In genomic region chr2:9554841-9555337, GRCh38 we compare ENCODE assay signal across 8 cellular contexts. TPM values are rescaled to one million over a fixed set of nuclear protein-coding genes. Genes with fewer than 3 reads are reported as not detected.
DNase-seq lines count a peak whose midpoint lies in the region; ATAC-seq and TF ChIP-seq lines count a peak whose summit lies in the region.

No MANE protein-coding gene starts in this region.

- 4% methylated on average over 11 of the region's 11 CpGs for whole genome bisulfite sequencing in mammary epithelial cell (ENCODE audit: low coverage, missing lambda C conversion rate)

- DNase-seq in CD4-positive, CD25-positive, alpha-beta regulatory T cell: peak; percentile 7 to 77 (median 24)
- DNase-seq in mammary epithelial cell (peak; percentile 86), kidney epithelial cell (ENCODE audit: low read depth) (no peak), NCI-H526 treated with DMSO at 0.1 percent for 48 hours (lab: John Stamatoyannopoulos, UW) (no peak)
- peak; percentile 16 for DNase-seq in stimulated activated CD4-positive, alpha-beta T cell treated with anti-CD3 and anti-CD28 coated beads, Interleukin-4, amount 100 ng/mL, for 1 hour

- peak overlapping the region; percentile 96 for H3K4me3 ChIP-seq in CD4-positive, CD25-positive, alpha-beta regulatory T cell (ENCODE audit: low read depth, low read length)
- peak overlapping the region; percentile 87 for H3K4me3 ChIP-seq in HUES6 (ENCODE audit: low read depth, low read length)
- peak overlapping the region; percentile 60 to 98 (median 94) for H3K4me3 ChIP-seq in mammary epithelial cell (replicated peaks in 1 of 3; ENCODE audit: insufficient read depth in 1 of 3, low read depth in 2 of 3, low read length in 3 of 3)
- peak overlapping the region; percentile 95 for H3K4me3 ChIP-seq in kidney epithelial cell (ENCODE audit: low read depth, low read length)

- TSS peak; percentile 43 for BruUV-seq in mammary epithelial cell (replicated peaks; lab: Mats Ljungman, UMichigan)

- peaks cover 60% of the 10 kb centered on the region for H3K4me1 ChIP-seq in CD4-positive, CD25-positive, alpha-beta regulatory T cell (ENCODE audit: control insufficient read depth, insufficient read depth, low read length, poor library complexity, severe bottlenecking)
- H3K4me1 ChIP-seq in HUES6 (ENCODE audit: control insufficient read depth, insufficient read depth, low read length): peaks cover 15% of the 10 kb centered on the region
- H3K4me1 ChIP-seq in mammary epithelial cell (ENCODE audit: insufficient read depth, low read length): peaks cover 31% of the 10 kb centered on the region

- peaks cover 24 to 71% (median 50%) of the 10 kb centered on the region in 4 donors for H3K4me1 Mint-ChIP-seq in CD4-positive, CD25-positive, alpha-beta regulatory T cell

- no peaks in the 10 kb centered on the region for H3K27me3 Mint-ChIP-seq in CD4-positive, CD25-positive, alpha-beta regulatory T cell

- peak overlapping the region; percentile 91 for H3K27ac ChIP-seq in CD4-positive, CD25-positive, alpha-beta regulatory T cell (ENCODE audit: insufficient read depth, low read length, poor library complexity, severe bottlenecking)
- H3K27ac ChIP-seq in HUES6 (ENCODE audit: low read depth, low read length) (no peak overlapping the region), mammary epithelial cell (ENCODE audit: insufficient read depth, low read depth, low read length) (peak overlapping the region; percentile 89)

- peak overlapping the region; percentile 87 for H3K4me2 ChIP-seq in mammary epithelial cell (ENCODE audit: insufficient read depth, low read depth, low read length)

- H3K9me3 ChIP-seq in CD4-positive, CD25-positive, alpha-beta regulatory T cell (ENCODE audit: control insufficient read depth in 2 of 2, low read length in 2 of 2): no peaks in the 10 kb centered on the region
- H3K9me3 ChIP-seq in HUES6 (ENCODE audit: control insufficient read depth, insufficient read depth, low read depth, low read length) (no peaks in the 10 kb centered on the region), mammary epithelial cell (replicated peaks; ENCODE audit: insufficient read depth, low read length) (no peaks in the 10 kb centered on the region)

- no peaks in the 10 kb centered on the region for H3K36me3 Mint-ChIP-seq in CD4-positive, CD25-positive, alpha-beta regulatory T cell

- dilution Hi-C loops in mammary epithelial cell (cut with HindIII; ENCODE audit: low sequenced_read_pairs): loop anchor here (5.0 kb wide), 1 partner anchor 72 kb away; no protein-coding TSS in a partner anchor

- no peaks in the 10 kb centered on the region for H3K9me3 Mint-ChIP-seq in CD4-positive, CD25-positive, alpha-beta regulatory T cell

- peak overlapping the region; percentile 96 for H3K9ac ChIP-seq in HUES6 (ENCODE audit: low read length)
- peak overlapping the region; percentile 97 for H3K9ac ChIP-seq in mammary epithelial cell (ENCODE audit: insufficient read depth, low read length)

- H3K27ac Mint-ChIP-seq in CD4-positive, CD25-positive, alpha-beta regulatory T cell: peak overlapping the region; percentile 87 to 97 (median 94)

- intact Hi-C loops in mammary epithelial cell (cut with micrococcal nuclease): loop anchor here (1.0 to 5.0 kb wide), 6 partner anchors 52 to 246 kb away; partner anchors contain the start of genes CPSF3 and ITGB1BP1

- ATAC-seq in CD4-positive, CD25-positive, alpha-beta regulatory T cell (ENCODE audit: low read depth in 2 of 2): no peak
- peak; percentile 50 for ATAC-seq in SK-N-SH treated with all-trans-retinoic acid at 6 μM for 48 hours
- ATAC-seq in HG03432 (IDR thresholded peaks at IDR 0.05; ENCODE audit: unreplicated experiment): no peak

- in situ Hi-C loops in mammary epithelial cell (cut with MboI; ENCODE audit: low sequenced_read_pairs in 2 of 2): no loop called here

- no peak for TF ChIP-seq CTCF in mammary epithelial cell (conservative IDR thresholded peaks at IDR 0.05 in 1 of 2, IDR thresholded peaks at IDR 0.05 in 1 of 2; ENCODE audit: extremely low read depth in 1 of 2, insufficient read depth in 1 of 2, low read depth in 1 of 2, low read length in 2 of 2)
- TF ChIP-seq CTCF in kidney epithelial cell (IDR thresholded peaks at IDR 0.05; ENCODE audit: insufficient read depth, low read length, poor library complexity, severe bottlenecking): no peak

- H2AFZ ChIP-seq in mammary epithelial cell (ENCODE audit: low read depth, low read length): peak overlapping the region; percentile 91

- peak overlapping the region; percentile 95 to 99 (median 96) for H3K4me3 Mint-ChIP-seq in CD4-positive, CD25-positive, alpha-beta regulatory T cell

- H3K79me2 ChIP-seq in mammary epithelial cell (ENCODE audit: insufficient read depth, low read length): peaks cover 72% of the 10 kb centered on the region

- CTCF ChIA-PET in mammary epithelial cell (lab: Charles Lee; ENCODE audit: low non-redundant PET): no interaction called here

- peaks cover 4% of the 10 kb centered on the region for H3K36me3 ChIP-seq in CD4-positive, CD25-positive, alpha-beta regulatory T cell (ENCODE audit: control insufficient read depth, insufficient read depth, low read length)
- H3K36me3 ChIP-seq in HUES6 (ENCODE audit: control insufficient read depth, insufficient read depth, low read length): no peaks in the 10 kb centered on the region
- no peaks in the 10 kb centered on the region for H3K36me3 ChIP-seq in mammary epithelial cell (ENCODE audit: insufficient read depth, low read length)
- H3K36me3 ChIP-seq in kidney epithelial cell (ENCODE audit: control insufficient read depth, insufficient read depth, low read length): no peaks in the 10 kb centered on the region

- no peaks in the 10 kb centered on the region for H3K27me3 ChIP-seq in CD4-positive, CD25-positive, alpha-beta regulatory T cell (ENCODE audit: control insufficient read depth, insufficient read depth, low read length)
- no peaks in the 10 kb centered on the region for H3K27me3 ChIP-seq in HUES6 (ENCODE audit: control insufficient read depth, insufficient read depth, low read length)
- no peaks in the 10 kb centered on the region for H3K27me3 ChIP-seq in mammary epithelial cell (ENCODE audit: insufficient read depth, low read length)
- no peaks in the 10 kb centered on the region for H3K27me3 ChIP-seq in kidney epithelial cell (ENCODE audit: control insufficient read depth, insufficient read depth, low read length)

- peaks cover 2% of the 10 kb centered on the region for H4K20me1 ChIP-seq in mammary epithelial cell (ENCODE audit: insufficient read depth, low read length)

TF ChIP-seq in SK-N-SH treated with all-trans-retinoic acid at 6 μM for 48 hours, 23 proteins besides CTCF, POLR2A, EP300 and RAD21:
- TF ChIP-seq BACH2 (CRISPR knock-in tag; IDR thresholded peaks at IDR 0.05; ENCODE audit: borderline replicate concordance): no peak
- TF ChIP-seq OSR1 (CRISPR knock-in tag; IDR thresholded peaks at IDR 0.05): no peak
- TF ChIP-seq RARB (CRISPR knock-in tag; IDR thresholded peaks at IDR 0.05): no peak
- TF ChIP-seq PPARA (CRISPR knock-in tag; IDR thresholded peaks at IDR 0.05; ENCODE audit: borderline replicate concordance): no peak
- no peak for TF ChIP-seq CSRNP3 (CRISPR knock-in tag; IDR thresholded peaks at IDR 0.05)
- no peak for TF ChIP-seq ZC3H10 (CRISPR knock-in tag; IDR thresholded peaks at IDR 0.05)
- no peak for TF ChIP-seq ARNTL (CRISPR knock-in tag; IDR thresholded peaks at IDR 0.05; ENCODE audit: borderline replicate concordance, low read depth)
- no peak for TF ChIP-seq TOX (CRISPR knock-in tag; IDR thresholded peaks at IDR 0.05; ENCODE audit: borderline replicate concordance)
- no peak for TF ChIP-seq ESRRG (CRISPR knock-in tag; IDR thresholded peaks at IDR 0.05)
- no peak for TF ChIP-seq CSDC2 (CRISPR knock-in tag; IDR thresholded peaks at IDR 0.05)
- no peak for TF ChIP-seq ZFP3 (CRISPR knock-in tag; IDR thresholded peaks at IDR 0.05)
- no peak for TF ChIP-seq ISL1 (CRISPR knock-in tag; IDR thresholded peaks at IDR 0.05)
- TF ChIP-seq ZNF8 (CRISPR knock-in tag; IDR thresholded peaks at IDR 0.05): no peak
- TF ChIP-seq GLIS3 (CRISPR knock-in tag; IDR thresholded peaks at IDR 0.05): no peak

RNA-seq across cellular contexts. Expression of gene ADAM17, which starts 0.7 kb away (rescaled TPM):
- total RNA-seq in CD4-positive, CD25-positive, alpha-beta regulatory T cell: 34.1 TPM
- 10 to 100 TPM; 11.8 to 15.7 (median 13.6) TPM for polyA plus RNA-seq in CD4-positive, CD25-positive, alpha-beta regulatory T cell
- total RNA-seq in mammary epithelial cell (10 to 100 TPM; 39.5 to 74.3 TPM), kidney epithelial cell (47.9 and 61.3 TPM in 2 replicates)
- 12.8 TPM for polyA plus RNA-seq in mammary epithelial cell
- 6.2 TPM for polyA minus RNA-seq in mammary epithelial cell

Comparison
In these comparisons a context has a peak if more than half of its experiments do, and no peak if none do; other contexts are left out.
1. DNase-seq: peak in CD4-positive, CD25-positive, alpha-beta regulatory T cell (3 of 3), mammary epithelial cell (single experiment) and stimulated activated CD4-positive, alpha-beta T cell treated with anti-CD3 and anti-CD28 coated beads, Interleukin-4, amount 100 ng/mL, for 1 hour (single experiment); none in kidney epithelial cell (single experiment) and NCI-H526 treated with DMSO at 0.1 percent for 48 hours (single experiment).
2. Peak in every context shown above with its lines, with median percentiles within 50 percentile points of each other: H3K4me3 ChIP-seq.